In the genomic region with DNA sequence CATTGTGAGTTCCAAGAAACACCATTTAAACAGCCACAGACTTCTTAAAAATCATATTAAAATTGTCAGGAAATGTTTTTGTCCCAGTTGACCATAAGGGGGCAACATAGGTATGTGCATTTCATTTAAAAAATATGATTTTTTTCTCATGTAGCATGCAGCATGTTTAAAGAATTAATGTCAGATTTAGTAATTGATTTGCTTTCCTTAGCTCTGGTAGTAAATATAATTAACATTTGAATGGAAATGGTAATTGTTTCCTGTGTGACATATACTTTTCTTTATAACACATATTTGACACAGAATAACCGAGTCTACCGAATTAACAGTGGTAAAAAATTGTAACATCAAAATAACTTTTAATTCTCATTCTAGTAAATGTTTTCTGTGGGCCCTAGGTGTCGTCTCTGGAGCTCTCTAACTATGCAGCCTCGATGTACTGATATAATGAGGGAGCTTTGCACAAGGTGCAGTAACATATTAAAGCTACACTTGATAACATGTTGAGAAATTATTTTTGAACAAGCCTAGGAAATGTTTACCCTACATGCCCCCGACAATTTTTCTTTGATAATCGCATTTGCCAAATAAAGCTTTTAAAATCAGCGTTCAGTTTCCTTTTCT, we compare ENCODE assay signal across 9 cellular contexts. TPM values are rescaled to one million over a fixed set of nuclear protein-coding genes. Genes with fewer than 3 reads are reported as not detected.
DNase-seq lines count a peak whose midpoint lies in the region; ATAC-seq and TF ChIP-seq lines count a peak whose summit lies in the region.
"Had no signal": no experiment of that assay in that cellular context is flagged by ENCODE, and none has a peak within 500 bp of the region (broad histone marks: within the 10 kb centered on the region; RNA-seq: fewer than 3 reads in every experiment).

No MANE protein-coding gene starts in this region.

- no peak overlapping the region for H3K4ac ChIP-seq in neuronal stem cell (ENCODE audit: low read length)

- no CpG with 5 or more reads among the region's 7 CpGs for WGBS in neuronal stem cell (ENCODE audit: extremely low coverage in 2 of 2, insufficient read length in 2 of 2, insufficient replicate concordance in 1 of 2), 2 donors

- no peak overlapping the region for H2BK5ac ChIP-seq in neuronal stem cell (ENCODE audit: low read length)

- H3K18ac ChIP-seq in neuronal stem cell (ENCODE audit: low read length): no peak overlapping the region

- no peak overlapping the region for H3K27ac Mint-ChIP-seq in effector memory CD8-positive, alpha-beta T cell
- no peak overlapping the region for H3K27ac Mint-ChIP-seq in neural progenitor cell

- no peak overlapping the region for H2BK120ac ChIP-seq in neuronal stem cell (ENCODE audit: low read depth, low read length)

- H3K4me1 Mint-ChIP-seq in effector memory CD8-positive, alpha-beta T cell (ENCODE audit: low read depth in 2 of 2): peaks cover 11 to 20% of the 10 kb centered on the region in 2 donors
- H3K4me1 Mint-ChIP-seq in neural progenitor cell: no peaks in the 10 kb centered on the region

- H3K14ac ChIP-seq in neuronal stem cell (ENCODE audit: low read length): no peak overlapping the region

- peaks cover 8% of the 10 kb centered on the region for H3K36me3 Mint-ChIP-seq in effector memory CD8-positive, alpha-beta T cell (ENCODE audit: insufficient read depth)
- H3K36me3 Mint-ChIP-seq in neural progenitor cell: no peaks in the 10 kb centered on the region

- peak; percentile 57 for DNase-seq in GM03348 (ENCODE audit: low spot score)
- DNase-seq in MV-4-11 (lab: John Stamatoyannopoulos, UW): peak; percentile 24
- DNase-seq in effector memory CD8-positive, alpha-beta T cell: no peak
- DNase-seq in neural progenitor cell (ENCODE audit: low spot score): no peak
- DNase-seq in neuronal stem cell (ENCODE audit: low spot score): no peak

- ATAC-seq in effector memory CD8-positive, alpha-beta T cell (replicated peaks): peak; percentile 30
- ATAC-seq in HG03469 (IDR thresholded peaks at IDR 0.05; ENCODE audit: unreplicated experiment): no peak
- no peak for ATAC-seq in HG02571 (IDR thresholded peaks at IDR 0.05; ENCODE audit: unreplicated experiment)

- no peak overlapping the region for H4K91ac ChIP-seq in neuronal stem cell (ENCODE audit: low read depth, low read length, poor library complexity)

- H3F3A ChIP-seq in neural progenitor cell (ENCODE audit: low read depth): no peaks in the 10 kb centered on the region

- H3K9me3 Mint-ChIP-seq in effector memory CD8-positive, alpha-beta T cell: no peaks in the 10 kb centered on the region
- no peaks in the 10 kb centered on the region for H3K9me3 Mint-ChIP-seq in neural progenitor cell

- H3K27me3 Mint-ChIP-seq in effector memory CD8-positive, alpha-beta T cell: no peaks in the 10 kb centered on the region
- H3K27me3 Mint-ChIP-seq in neural progenitor cell (ENCODE audit: insufficient read depth, low read depth): no peaks in the 10 kb centered on the region

- H3K4me1 ChIP-seq in neural progenitor cell: peaks cover 7% of the 10 kb centered on the region
- H3K4me1 ChIP-seq in neuronal stem cell (ENCODE audit: control insufficient read depth in 2 of 2, insufficient read depth in 1 of 2, low read depth in 1 of 2, low read length in 2 of 2): peaks cover 0 to 3% of the 10 kb centered on the region in 2 donors

- no peak overlapping the region for H3K4me3 Mint-ChIP-seq in effector memory CD8-positive, alpha-beta T cell
- H3K4me3 Mint-ChIP-seq in neural progenitor cell: no peak overlapping the region

- H3K9me3 ChIP-seq in neural progenitor cell (ENCODE audit: low read depth) (no peaks in the 10 kb centered on the region), neuronal stem cell (replicated peaks in 1 of 2; ENCODE audit: control insufficient read depth in 2 of 2, insufficient read depth in 1 of 2, low read depth in 1 of 2, low read length in 2 of 2) (no peaks in the 10 kb centered on the region)
- H3K9me3 ChIP-seq: SJCRH30 had no signal

- no peaks in the 10 kb centered on the region for H3K79me1 ChIP-seq in neuronal stem cell (ENCODE audit: low read depth, low read length)

- H3K4me2 ChIP-seq in neural progenitor cell (no peak overlapping the region), neuronal stem cell (ENCODE audit: insufficient read depth, low read length, poor library complexity, severe bottlenecking) (no peak overlapping the region)

- H2BK12ac ChIP-seq in neuronal stem cell (ENCODE audit: low read length): no peak overlapping the region

- H4K20me1 ChIP-seq in neural progenitor cell (ENCODE audit: low read depth): no peaks in the 10 kb centered on the region

- H3K27me3 ChIP-seq in neural progenitor cell (no peaks in the 10 kb centered on the region), neuronal stem cell (ENCODE audit: control insufficient read depth in 3 of 3, insufficient read depth in 3 of 3, low read depth in 1 of 3, low read length in 3 of 3) (no peaks in the 10 kb centered on the region)
- H3K27me3 ChIP-seq: SJCRH30 had no signal

- H3K27ac ChIP-seq in neural progenitor cell (no peak overlapping the region), neuronal stem cell (replicated peaks; ENCODE audit: low read length) (no peak overlapping the region)
- H3K27ac ChIP-seq: SJCRH30 had no signal

- H3K9ac ChIP-seq in neural progenitor cell: no peak overlapping the region
- H3K9ac ChIP-seq in neuronal stem cell (ENCODE audit: low read depth, low read length, poor library complexity): no peak overlapping the region

- H2AFZ ChIP-seq in neural progenitor cell (replicated peaks) (no peak overlapping the region), neuronal stem cell (ENCODE audit: low read length) (no peak overlapping the region)

- H2BK15ac ChIP-seq in neuronal stem cell (ENCODE audit: low read length): no peak overlapping the region

- no peaks in the 10 kb centered on the region for H3K79me2 ChIP-seq in neural progenitor cell (ENCODE audit: low read depth)

- H3K4me3 ChIP-seq in neural progenitor cell: no peak overlapping the region
- no peak overlapping the region for H3K4me3 ChIP-seq in neuronal stem cell (ENCODE audit: low read length in 2 of 2)
- H3K4me3 ChIP-seq: SJCRH30, skin epidermis had no signal

- H3K36me3 ChIP-seq in neural progenitor cell: no peaks in the 10 kb centered on the region
- H3K36me3 ChIP-seq in neuronal stem cell (replicated peaks in 1 of 2; ENCODE audit: control insufficient read depth in 2 of 2, insufficient read depth in 2 of 2, low read length in 2 of 2): peaks cover 0 to 7% of the 10 kb centered on the region in 2 donors

- H4K8ac ChIP-seq in neuronal stem cell (ENCODE audit: low read depth, low read length): no peak overlapping the region

- peak; percentile 65 for TF ChIP-seq CTCF in neural progenitor cell (IDR thresholded peaks at IDR 0.05)

- H2AK5ac ChIP-seq in neuronal stem cell (ENCODE audit: low read depth, low read length): no peak overlapping the region

- H3K23ac ChIP-seq in neuronal stem cell (ENCODE audit: low read depth, low read length, poor library complexity): no peak overlapping the region

RNA-seq across cellular contexts. Expression of a gene that starts 34.9 kb away (rescaled TPM):
- 9.4 and 9.6 TPM in 2 replicates for total RNA-seq in neural progenitor cell (ENCODE audit: low replicate concordance)
- polyA plus RNA-seq in neuronal stem cell (2013, experiment 1 of 2): 11.2 TPM
- polyA plus RNA-seq in neuronal stem cell (2013, experiment 2 of 2): 11.8 TPM

RNA-seq across cellular contexts. Expression of a gene that starts 35.4 kb away (rescaled TPM):
- 14.7 and 19.7 TPM in 2 replicates for total RNA-seq in neural progenitor cell (ENCODE audit: low replicate concordance)
- 5.5 TPM for polyA plus RNA-seq in neuronal stem cell (2013, experiment 1 of 2)
- polyA plus RNA-seq in neuronal stem cell (2013, experiment 2 of 2): 6.6 TPM

Comparison
In these comparisons a context has a peak if more than half of its experiments do, and no peak if none do; other contexts are left out.
1. DNase-seq: peak in GM03348 (single experiment) and MV-4-11 (single experiment); none in effector memory CD8-positive, alpha-beta T cell (0 of 3), neural progenitor cell (single experiment) and neuronal stem cell (single experiment).